ENCODE assay signal across 23 cellular contexts in the genomic region with DNA sequence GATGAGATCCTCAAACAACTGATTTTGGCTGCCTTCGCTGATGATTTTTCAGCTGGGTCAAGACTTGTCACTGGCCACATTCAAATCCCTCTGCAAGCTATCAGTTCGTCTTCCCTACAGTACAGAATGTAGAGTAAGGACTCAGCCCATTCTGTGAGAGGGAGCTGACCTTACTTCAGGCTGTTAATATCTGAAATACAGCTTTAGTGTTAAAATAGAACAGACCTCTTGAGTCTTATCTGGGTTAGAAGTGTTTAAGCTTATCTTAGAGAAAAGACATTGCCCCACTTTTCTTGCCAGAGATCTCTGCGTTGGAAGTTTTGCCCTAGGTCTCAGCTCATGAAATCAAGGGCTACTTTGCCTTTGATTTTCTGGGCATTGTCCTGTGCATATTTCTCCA.
A peak's percentile ranks its signal among the peaks of the same experiment; 100 is the strongest.
DNase-seq lines count a peak whose midpoint lies in the region; ATAC-seq and TF ChIP-seq lines count a peak whose summit lies in the region.
"Had no signal": no experiment of that assay in that cellular context is flagged by ENCODE, and none has a peak within 500 bp of the region (broad histone marks: within the 10 kb centered on the region; RNA-seq: fewer than 3 reads in every experiment).

No MANE protein-coding gene starts in this region.

- no peak for TF ChIP-seq CTCF in right atrium auricular region (IDR thresholded peaks at IDR 0.05)
- TF ChIP-seq CTCF in heart right ventricle (IDR thresholded peaks at IDR 0.05): no peak

- no peaks in the 10 kb centered on the region for H3K27me3 ChIP-seq in right atrium auricular region
- no peaks in the 10 kb centered on the region for H3K27me3 ChIP-seq in heart right ventricle
- H3K27me3 ChIP-seq: BE2C; BLaER1 treated with 17β-estradiol and CSF1 and Interleukin-3, amounts not matched to agents 10 nM and 100 nM had no signal

- no peak overlapping the region for H3K27ac ChIP-seq in right atrium auricular region
- peak overlapping the region in 1 of 10 donors; percentile 39 for H3K27ac ChIP-seq in heart right ventricle
- H3K27ac ChIP-seq: A549; BLaER1 treated with 17β-estradiol and CSF1 and Interleukin-3, amounts not matched to agents 10 nM and 100 nM; GM23248 had no signal

- H3K4me3 ChIP-seq in right atrium auricular region (no peak overlapping the region), heart right ventricle (no peak overlapping the region)
- H3K4me3 ChIP-seq: A549; BLaER1 treated with 17β-estradiol and CSF1 and Interleukin-3, amounts not matched to agents 10 nM and 100 nM; GM12878; GM23248 had no signal

- WGBS in heart right ventricle, 2 donors: 16 to 26% methylated on average over 3 of the region's 3 CpGs

- peaks cover 0 to 10% of the 10 kb centered on the region in 2 donors for H3K4me1 ChIP-seq in right atrium auricular region
- H3K4me1 ChIP-seq in heart right ventricle: peaks cover 0 to 28% (median 3%) of the 10 kb centered on the region in 9 donors
- H3K4me1 ChIP-seq: A549; BE2C; BLaER1 treated with 17β-estradiol and CSF1 and Interleukin-3, amounts not matched to agents 10 nM and 100 nM had no signal

- DNase-seq in Right ventricle myocardium superior (no peak), right atrium auricular region (ENCODE audit: low spot score) (no peak), heart right ventricle (no peak), left ventricle myocardium superior (no peak), NCI-H748 (lab: John Stamatoyannopoulos, UW; ENCODE audit: unreplicated experiment) (no peak), LoVo (ENCODE audit: low spot score) (no peak)
- DNase-seq in activated CD8-positive, alpha-beta memory T cell treated with anti-CD3 and anti-CD28 coated beads, Interleukin-2, amount 50 U/mL, for 48 hours: no peak
- DNase-seq: 8988T; ACHN; AML-193; BE2C; CD4-positive, alpha-beta T cell; CD8-positive, alpha-beta memory T cell; DMS 273 treated with DMSO at 0.1 percent for 48 hours; DMS79; EL; GDM1; GM23248; H7; HCEC 1CT had no signal

- H3K9me3 ChIP-seq in right atrium auricular region: no peaks in the 10 kb centered on the region
- no peaks in the 10 kb centered on the region for H3K9me3 ChIP-seq in heart right ventricle
- H3K9me3 ChIP-seq: A549; BLaER1 treated with 17β-estradiol and CSF1 and Interleukin-3, amounts not matched to agents 10 nM and 100 nM had no signal

- intact Hi-C loops in Right ventricle myocardium superior (cut with DNase I) (no loop called here), heart right ventricle (cut with DNase I) (loop anchor here in 1 of 10 donors (10.0 kb wide), 1 partner anchor 59 kb away; no protein-coding TSS in a partner anchor), left ventricle myocardium superior (cut with micrococcal nuclease) (no loop called here)

- ATAC-seq in Right ventricle myocardium superior (ENCODE audit: poor library complexity) (peak; percentile 80), heart right ventricle (peak in 7 of 8 donors; percentile 38 to 89 (median 69)), left ventricle myocardium superior (peak; percentile 88)
- ATAC-seq: A549, GM12878 had no signal

- H3K36me3 ChIP-seq in right atrium auricular region (no peaks in the 10 kb centered on the region), heart right ventricle (no peaks in the 10 kb centered on the region)
- H3K36me3 ChIP-seq: BE2C; BLaER1 treated with 17β-estradiol and CSF1 and Interleukin-3, amounts not matched to agents 10 nM and 100 nM had no signal
